Comparison of ENCODE assay signal across 23 cellular contexts in the genomic region with DNA sequence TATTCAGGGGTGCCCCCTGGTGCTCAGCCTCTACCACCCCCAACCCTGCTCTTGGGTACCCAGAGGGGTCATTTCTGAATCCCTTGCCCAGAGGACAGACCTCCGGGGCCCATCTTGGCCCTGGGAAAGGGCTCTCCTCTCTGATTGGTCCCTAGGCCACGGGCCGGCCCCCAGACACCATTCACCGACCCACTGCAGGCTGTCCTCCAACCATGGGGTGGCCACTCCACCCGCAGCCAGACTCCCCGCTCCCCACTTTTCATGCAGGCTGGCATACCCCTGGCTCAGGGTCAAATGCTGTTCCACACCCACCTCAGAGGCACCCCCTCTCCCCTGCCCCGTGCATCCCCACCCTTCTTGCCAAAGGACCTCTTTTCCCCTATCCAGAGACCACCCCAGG. TPM values are rescaled to one million over a fixed set of nuclear protein-coding genes. Genes with fewer than 3 reads are reported as not detected.
DNase-seq lines count a peak whose midpoint lies in the region; ATAC-seq and TF ChIP-seq lines count a peak whose summit lies in the region.
"Had no signal": no experiment of that assay in that cellular context is flagged by ENCODE, and none has a peak within 500 bp of the region (broad histone marks: within the 10 kb centered on the region; RNA-seq: fewer than 3 reads in every experiment).

No MANE protein-coding gene starts in this region.

- WGBS in esophagus muscularis mucosa: 67% methylated on average over 7 of the region's 7 CpGs
- WGBS in aorta, 2 donors: 28 to 29% methylated on average over 7 of the region's 7 CpGs

- H3K27ac Mint-ChIP-seq in activated CD4-positive, alpha-beta memory T cell treated with anti-CD3 and anti-CD28 coated beads for 36 hours: peak overlapping the region; percentile 4
- H3K27ac Mint-ChIP-seq in activated CD4-positive, alpha-beta memory T cell treated with anti-CD3 and anti-CD28 coated beads, Interleukin-2, amount 10 ng/mL, durations not matched to agents 7 days and 5 days: no peak overlapping the region
- peak overlapping the region in 1 of 9 donors; percentile 28 for H3K27ac Mint-ChIP-seq in naive thymus-derived CD4-positive, alpha-beta T cell
- H3K27ac Mint-ChIP-seq: activated CD4-positive, alpha-beta T cell treated with anti-CD3 and anti-CD28 coated beads, Interleukin-2, amount 10 ng/mL, durations not matched to agents 7 days and 5 days; stimulated activated naive CD8-positive, alpha-beta T cell treated with anti-CD3 and anti-CD28 coated beads, Interleukin-15, Interleukin-2, amounts not matched to agents 100 ng/mL and 50 ng/mL, for 24 hours had no signal

- H3K79me2 ChIP-seq in osteoblast (ENCODE audit: insufficient read depth, low read length): peaks cover 8% of the 10 kb centered on the region

- no peak overlapping the region for H3K4me3 ChIP-seq in esophagus muscularis mucosa
- no peak overlapping the region for H3K4me3 ChIP-seq in osteoblast (ENCODE audit: insufficient read depth, low read length)
- no peak overlapping the region for H3K4me3 ChIP-seq in aorta (ENCODE audit: low read length in 2 of 2)
- H3K4me3 ChIP-seq in naive thymus-derived CD4-positive, alpha-beta T cell (ENCODE audit: low read length): no peak overlapping the region
- H3K4me3 ChIP-seq: BLaER1, colonic mucosa had no signal

- H3K27me3 ChIP-seq in esophagus muscularis mucosa (no peaks in the 10 kb centered on the region), osteoblast (ENCODE audit: insufficient read depth, low read length) (no peaks in the 10 kb centered on the region), aorta (ENCODE audit: control insufficient read depth in 1 of 2, insufficient read depth in 2 of 2, low read length in 1 of 2) (no peaks in the 10 kb centered on the region)
- H3K27me3 ChIP-seq in naive thymus-derived CD4-positive, alpha-beta T cell (ENCODE audit: control insufficient read depth in 2 of 2, insufficient read depth in 2 of 2, low read length in 2 of 2): no peaks in the 10 kb centered on the region
- H3K27me3 ChIP-seq: BLaER1, colonic mucosa, foreskin keratinocyte had no signal

- no peaks in the 10 kb centered on the region for H3K4me1 Mint-ChIP-seq in activated CD4-positive, alpha-beta memory T cell treated with anti-CD3 and anti-CD28 coated beads for 36 hours (ENCODE audit: low read depth)
- H3K4me1 Mint-ChIP-seq in activated CD4-positive, alpha-beta memory T cell treated with anti-CD3 and anti-CD28 coated beads, Interleukin-2, amount 10 ng/mL, durations not matched to agents 7 days and 5 days: no peaks in the 10 kb centered on the region
- peaks cover 0 to 6% (median 0%) of the 10 kb centered on the region in 7 donors for H3K4me1 Mint-ChIP-seq in naive thymus-derived CD4-positive, alpha-beta T cell
- H3K4me1 Mint-ChIP-seq: activated CD4-positive, alpha-beta T cell treated with anti-CD3 and anti-CD28 coated beads, Interleukin-2, amount 10 ng/mL, durations not matched to agents 7 days and 5 days had no signal

- ATAC-seq in aorta (ENCODE audit: low FRiP score): no peak
- ATAC-seq in naive thymus-derived CD4-positive, alpha-beta T cell: no peak
- no peak for ATAC-seq in HG03342 (IDR thresholded peaks at IDR 0.05; ENCODE audit: unreplicated experiment)
- ATAC-seq: foreskin keratinocyte had no signal

- H3K36me3 ChIP-seq in esophagus muscularis mucosa (peaks cover 19 to 44% (median 38%) of the 10 kb centered on the region in 4 donors), osteoblast (ENCODE audit: insufficient read depth, low read length) (peaks cover 20% of the 10 kb centered on the region), aorta (ENCODE audit: control insufficient read depth in 1 of 2, insufficient read depth in 2 of 2, low read length in 1 of 2) (no peaks in the 10 kb centered on the region)
- H3K36me3 ChIP-seq in naive thymus-derived CD4-positive, alpha-beta T cell (ENCODE audit: control insufficient read depth in 2 of 3, insufficient read depth in 3 of 3, low read length in 3 of 3): peaks cover 0 to 7% (median 0%) of the 10 kb centered on the region in 3 experiments
- H3K36me3 ChIP-seq: colonic mucosa had no signal

- H3K9me3 ChIP-seq in esophagus muscularis mucosa: no peaks in the 10 kb centered on the region
- H3K9me3 ChIP-seq in osteoblast (ENCODE audit: low read depth, low read length): no peaks in the 10 kb centered on the region
- H3K9me3 ChIP-seq in aorta (ENCODE audit: control insufficient read depth, low read length): no peaks in the 10 kb centered on the region
- no peaks in the 10 kb centered on the region for H3K9me3 ChIP-seq in naive thymus-derived CD4-positive, alpha-beta T cell (ENCODE audit: control insufficient read depth in 2 of 3, low read length in 3 of 3)
- H3K9me3 ChIP-seq: colonic mucosa had no signal

- no peak for TF ChIP-seq EP300 in esophagus muscularis mucosa (IDR thresholded peaks at IDR 0.05)

- no peak overlapping the region for H3K4me2 ChIP-seq in osteoblast (ENCODE audit: insufficient read depth, low read length)
- H3K4me2 ChIP-seq: BLaER1 had no signal

- no peak overlapping the region for H2AFZ ChIP-seq in osteoblast (ENCODE audit: low read length)

- no peak for DNase-seq in activated CD4-positive, alpha-beta memory T cell treated with anti-CD3 and anti-CD28 coated beads for 36 hours
- no peak for DNase-seq in activated CD4-positive, alpha-beta memory T cell treated with anti-CD3 and anti-CD28 coated beads, Interleukin-2, amount 10 ng/mL, durations not matched to agents 7 days and 5 days
- DNase-seq in esophagus muscularis mucosa (ENCODE audit: extremely low spot score) (no peak), osteoblast (ENCODE audit: insufficient read length, low spot score, missing footprints) (peak; percentile 70), aorta (peak; percentile 48 to 74), NCI-H187 treated with DMSO at 0.1 percent for 48 hours (lab: John Stamatoyannopoulos, UW) (no peak)
- DNase-seq in naive thymus-derived CD4-positive, alpha-beta T cell: no peak
- DNase-seq: 8988T; activated CD4-positive, alpha-beta T cell treated with anti-CD3 and anti-CD28 coated beads, Interleukin-2, amount 10 ng/mL, durations not matched to agents 7 days and 5 days; activated gamma-delta T cell treated with Interleukin-2 at 50 U/mL for 16 hours; amniotic stem cell; colonic mucosa; foreskin keratinocyte; MM.1S; NCI-H1694 treated with DMSO at 0.1 percent for 48 hours; NCI-H226; RPMI8226; stimulated activated CD4-positive, alpha-beta T cell treated with anti-CD3 and anti-CD28 coated beads, Interleukin-1b, Interleukin-23, amount 100 ng/mL, for 48 hours had no signal

- intact Hi-C loops in activated CD4-positive, alpha-beta memory T cell treated with anti-CD3 and anti-CD28 coated beads for 36 hours (cut with micrococcal nuclease): no loop called here
- intact Hi-C loops in esophagus muscularis mucosa (cut with DNase I) (no loop called here), aorta (cut with DNase I) (loop anchor here in 1 of 2 donors (5.0 kb wide), 1 partner anchor 33 kb away; no protein-coding TSS in a partner anchor)
- intact Hi-C loops in naive thymus-derived CD4-positive, alpha-beta T cell (cut with micrococcal nuclease): no loop called here

- CTCF ChIA-PET in activated CD4-positive, alpha-beta memory T cell treated with anti-CD3 and anti-CD28 coated beads for 36 hours (lab: Charles Lee): interaction anchor here (1.0 to 1.6 kb wide), 2 partner anchors 20 to 138 kb away, joined by 4 to 5 read pairs; no protein-coding TSS in a partner anchor
- CTCF ChIA-PET in activated CD4-positive, alpha-beta memory T cell treated with anti-CD3 and anti-CD28 coated beads, Interleukin-2, amount 10 ng/mL, durations not matched to agents 7 days and 5 days (lab: Charles Lee): interaction anchor here (0.7 kb wide), 1 partner anchor 161 kb away, joined by 4 read pairs; no protein-coding TSS in a partner anchor
- CTCF ChIA-PET in naive thymus-derived CD4-positive, alpha-beta T cell (lab: Charles Lee): interaction anchor here (0.6 kb wide), 1 partner anchor 136 kb away, joined by 3 read pairs; no protein-coding TSS in a partner anchor

- peaks cover 3% of the 10 kb centered on the region for H3K9me3 Mint-ChIP-seq in activated CD4-positive, alpha-beta memory T cell treated with anti-CD3 and anti-CD28 coated beads for 36 hours
- no peaks in the 10 kb centered on the region for H3K9me3 Mint-ChIP-seq in activated CD4-positive, alpha-beta memory T cell treated with anti-CD3 and anti-CD28 coated beads, Interleukin-2, amount 10 ng/mL, durations not matched to agents 7 days and 5 days
- peaks cover 0 to 1% (median 0%) of the 10 kb centered on the region in 11 donors for H3K9me3 Mint-ChIP-seq in naive thymus-derived CD4-positive, alpha-beta T cell

- H4K20me1 ChIP-seq in osteoblast (ENCODE audit: insufficient read depth, low read length): peaks cover 22% of the 10 kb centered on the region

- no peak for TF ChIP-seq POLR2A in esophagus muscularis mucosa (IDR thresholded peaks at IDR 0.05; ENCODE audit: low read depth)

- peak overlapping the region; percentile 80 to 91 (median 86) for H3K27ac ChIP-seq in esophagus muscularis mucosa (replicated peaks in 1 of 4)
- H3K27ac ChIP-seq in osteoblast (ENCODE audit: low read depth, low read length): no peak overlapping the region
- peak overlapping the region in 1 of 2 donors; percentile 53 for H3K27ac ChIP-seq in aorta (ENCODE audit: low read depth in 1 of 2, low read length in 2 of 2)
- H3K27ac ChIP-seq in naive thymus-derived CD4-positive, alpha-beta T cell (ENCODE audit: low read depth, low read length): no peak overlapping the region
- H3K27ac ChIP-seq: BLaER1, colonic mucosa, foreskin keratinocyte had no signal

- POLR2A ChIA-PET in activated CD4-positive, alpha-beta memory T cell treated with anti-CD3 and anti-CD28 coated beads for 36 hours (lab: Charles Lee): no interaction called here
- POLR2A ChIA-PET in activated CD4-positive, alpha-beta memory T cell treated with anti-CD3 and anti-CD28 coated beads, Interleukin-2, amount 10 ng/mL, durations not matched to agents 7 days and 5 days (lab: Charles Lee): no interaction called here
- POLR2A ChIA-PET in naive thymus-derived CD4-positive, alpha-beta T cell (lab: Charles Lee): no interaction called here

- no peaks in the 10 kb centered on the region for H3K27me3 Mint-ChIP-seq in activated CD4-positive, alpha-beta memory T cell treated with anti-CD3 and anti-CD28 coated beads for 36 hours
- H3K27me3 Mint-ChIP-seq in activated CD4-positive, alpha-beta memory T cell treated with anti-CD3 and anti-CD28 coated beads, Interleukin-2, amount 10 ng/mL, durations not matched to agents 7 days and 5 days: no peaks in the 10 kb centered on the region
- H3K27me3 Mint-ChIP-seq in naive thymus-derived CD4-positive, alpha-beta T cell: no peaks in the 10 kb centered on the region
- H3K27me3 Mint-ChIP-seq: activated CD4-positive, alpha-beta T cell treated with anti-CD3 and anti-CD28 coated beads, Interleukin-2, amount 10 ng/mL, durations not matched to agents 7 days and 5 days; stimulated activated naive CD8-positive, alpha-beta T cell treated with anti-CD3 and anti-CD28 coated beads, Interleukin-15, Interleukin-2, amounts not matched to agents 100 ng/mL and 50 ng/mL, for 24 hours had no signal

- TF ChIP-seq CTCF in esophagus muscularis mucosa (IDR thresholded peaks at IDR 0.05): no peak
- TF ChIP-seq CTCF in osteoblast (IDR thresholded peaks at IDR 0.05; ENCODE audit: extremely low read depth, low read depth, low read length): no peak

- H3K36me3 Mint-ChIP-seq in activated CD4-positive, alpha-beta memory T cell treated with anti-CD3 and anti-CD28 coated beads for 36 hours: peaks cover 3% of the 10 kb centered on the region
- no peaks in the 10 kb centered on the region for H3K36me3 Mint-ChIP-seq in activated CD4-positive, alpha-beta memory T cell treated with anti-CD3 and anti-CD28 coated beads, Interleukin-2, amount 10 ng/mL, durations not matched to agents 7 days and 5 days (ENCODE audit: low read depth)
- H3K36me3 Mint-ChIP-seq in naive thymus-derived CD4-positive, alpha-beta T cell: peaks cover 0 to 4% (median 4%) of the 10 kb centered on the region in 5 donors

- no peak overlapping the region for H3K4me3 Mint-ChIP-seq in activated CD4-positive, alpha-beta memory T cell treated with anti-CD3 and anti-CD28 coated beads for 36 hours
- H3K4me3 Mint-ChIP-seq in activated CD4-positive, alpha-beta memory T cell treated with anti-CD3 and anti-CD28 coated beads, Interleukin-2, amount 10 ng/mL, durations not matched to agents 7 days and 5 days: no peak overlapping the region
- H3K4me3 Mint-ChIP-seq in naive thymus-derived CD4-positive, alpha-beta T cell: no peak overlapping the region
- H3K4me3 Mint-ChIP-seq: activated CD4-positive, alpha-beta T cell treated with anti-CD3 and anti-CD28 coated beads, Interleukin-2, amount 10 ng/mL, durations not matched to agents 7 days and 5 days; stimulated activated naive CD8-positive, alpha-beta T cell treated with anti-CD3 and anti-CD28 coated beads, Interleukin-15, Interleukin-2, amounts not matched to agents 100 ng/mL and 50 ng/mL, for 24 hours had no signal

- H3K4me1 ChIP-seq in esophagus muscularis mucosa: peaks cover 41 to 96% (median 85%) of the 10 kb centered on the region in 4 donors
- H3K4me1 ChIP-seq in osteoblast (ENCODE audit: insufficient read depth, low read length): no peaks in the 10 kb centered on the region
- H3K4me1 ChIP-seq in aorta (ENCODE audit: control insufficient read depth in 1 of 2, insufficient read depth in 2 of 2, low read length in 2 of 2): no peaks in the 10 kb centered on the region
- H3K4me1 ChIP-seq in naive thymus-derived CD4-positive, alpha-beta T cell (ENCODE audit: control insufficient read depth in 2 of 2, insufficient read depth in 2 of 2, low read length in 2 of 2): no peaks in the 10 kb centered on the region
- H3K4me1 ChIP-seq: colonic mucosa, foreskin keratinocyte had no signal

RNA-seq across cellular contexts. Expression of gene SMIM24, which starts 14.8 kb away (rescaled TPM):
- total RNA-seq in activated CD4-positive, alpha-beta memory T cell treated with anti-CD3 and anti-CD28 coated beads for 36 hours: not detected
- total RNA-seq in activated CD4-positive, alpha-beta memory T cell treated with anti-CD3 and anti-CD28 coated beads, Interleukin-2, amount 10 ng/mL, durations not matched to agents 7 days and 5 days: not detected
- not detected for total RNA-seq in esophagus muscularis mucosa
- not detected in 2 replicates for total RNA-seq in osteoblast
- not detected for total RNA-seq in aorta
- polyA plus RNA-seq in aorta: 10 to 100 TPM in 1 of 2 donors, under 1 TPM in 1; 0.67 to 62.6 TPM
- 1 to 10 TPM in 1 of 5 experiments, under 1 TPM in 1, not detected in 3; 0.82 to 1.8 TPM for total RNA-seq in naive thymus-derived CD4-positive, alpha-beta T cell
- polyA plus RNA-seq in naive thymus-derived CD4-positive, alpha-beta T cell: not detected
- total RNA-seq: endothelial cell of umbilical vein, foreskin keratinocyte, mononuclear cell had no signal
- polyA plus RNA-seq: endothelial cell of umbilical vein had no signal

RNA-seq across cellular contexts. Expression of gene SMIM44, which starts 17.7 kb away (rescaled TPM):
- not detected for total RNA-seq in activated CD4-positive, alpha-beta memory T cell treated with anti-CD3 and anti-CD28 coated beads for 36 hours
- not detected for total RNA-seq in activated CD4-positive, alpha-beta memory T cell treated with anti-CD3 and anti-CD28 coated beads, Interleukin-2, amount 10 ng/mL, durations not matched to agents 7 days and 5 days
- total RNA-seq in esophagus muscularis mucosa (not detected), osteoblast (not detected in 2 replicates), aorta (not detected)
- not detected for polyA plus RNA-seq in aorta
- not detected for total RNA-seq in naive thymus-derived CD4-positive, alpha-beta T cell
- polyA plus RNA-seq in naive thymus-derived CD4-positive, alpha-beta T cell: not detected
- total RNA-seq: activated CD4-positive, alpha-beta T cell treated with anti-CD3 and anti-CD28 coated beads, Interleukin-2, amount 10 ng/mL, durations not matched to agents 7 days and 5 days; endothelial cell of umbilical vein; foreskin keratinocyte; mononuclear cell had no signal
- polyA plus RNA-seq: endothelial cell of umbilical vein, foreskin keratinocyte had no signal

RNA-seq across cellular contexts. Expression of gene DOHH, which starts 34.9 kb away (rescaled TPM):
- total RNA-seq in activated CD4-positive, alpha-beta memory T cell treated with anti-CD3 and anti-CD28 coated beads for 36 hours: 10 to 100 TPM; 15.0 to 17.0 TPM
- 10 to 100 TPM; 11.1 to 11.8 TPM for total RNA-seq in activated CD4-positive, alpha-beta memory T cell treated with anti-CD3 and anti-CD28 coated beads, Interleukin-2, amount 10 ng/mL, durations not matched to agents 7 days and 5 days
- total RNA-seq in esophagus muscularis mucosa (10 to 100 TPM; 19.5 to 37.5 (median 25.8) TPM), osteoblast (7.7 and 8.3 TPM in 2 replicates), aorta (1 to 10 TPM; 6.1 to 7.9 TPM)
- 10 to 100 TPM in 1 of 2 donors, 1 to 10 TPM in 1; 6.9 to 11.5 TPM for polyA plus RNA-seq in aorta
- total RNA-seq in naive thymus-derived CD4-positive, alpha-beta T cell: 10 to 100 TPM in 1 of 5 experiments, 1 to 10 TPM in 4; 4.4 to 16.4 (median 8.0) TPM
- polyA plus RNA-seq in naive thymus-derived CD4-positive, alpha-beta T cell: 10 to 100 TPM in 1 of 2 donors, 1 to 10 TPM in 1; 4.6 to 15.0 TPM

RNA-seq across cellular contexts. Expression of gene FZR1, which starts 40.6 kb away (rescaled TPM):
- 10 to 100 TPM; 43.5 to 46.9 TPM for total RNA-seq in activated CD4-positive, alpha-beta memory T cell treated with anti-CD3 and anti-CD28 coated beads for 36 hours
- 10 to 100 TPM; 72.2 to 75.6 TPM for total RNA-seq in activated CD4-positive, alpha-beta memory T cell treated with anti-CD3 and anti-CD28 coated beads, Interleukin-2, amount 10 ng/mL, durations not matched to agents 7 days and 5 days
- total RNA-seq in esophagus muscularis mucosa (10 to 100 TPM; 15.8 to 41.2 (median 31.4) TPM), osteoblast (36.6 and 39.5 TPM in 2 replicates), aorta (10 to 100 TPM; 33.7 to 42.0 TPM)
- polyA plus RNA-seq in aorta: 10 to 100 TPM in 1 of 2 donors, 1 to 10 TPM in 1; 8.0 to 25.2 TPM
- 10 to 100 TPM; 60.7 to 90.7 (median 71.3) TPM for total RNA-seq in naive thymus-derived CD4-positive, alpha-beta T cell
- polyA plus RNA-seq in naive thymus-derived CD4-positive, alpha-beta T cell: 10 to 100 TPM in 1 of 2 donors, 1 to 10 TPM in 1; 7.8 to 15.1 TPM

Comparison
In these comparisons a context has a peak if more than half of its experiments do, and no peak if none do; other contexts are left out.
1. DNase-seq: peak in osteoblast (single experiment) and aorta (2 of 2); none in activated CD4-positive, alpha-beta memory T cell treated with anti-CD3 and anti-CD28 coated beads for 36 hours (single experiment), activated CD4-positive, alpha-beta memory T cell treated with anti-CD3 and anti-CD28 coated beads, Interleukin-2, amount 10 ng/mL, durations not matched to agents 7 days and 5 days (single experiment), esophagus muscularis mucosa (single experiment), naive thymus-derived CD4-positive, alpha-beta T cell (0 of 9) and NCI-H187 treated with DMSO at 0.1 percent for 48 hours (single experiment).
2. H3K27ac ChIP-seq: peak in esophagus muscularis mucosa (4 of 4); none in osteoblast (single experiment) and naive thymus-derived CD4-positive, alpha-beta T cell (single experiment).